Comparison of ENCODE assay signal across 1 cellular context in genomic region chrX:49157194-49157593, GRCh38.
TF ChIP-seq lines count a peak whose summit lies in the region.

No MANE protein-coding gene starts in this region.

TF ChIP-seq in WTC11, 78 proteins besides CTCF, POLR2A, EP300 and RAD21 (continued from another document):
- TF ChIP-seq IRF1 (CRISPR knock-in tag; IDR thresholded peaks at IDR 0.05): no peak
- TF ChIP-seq RORB (CRISPR knock-in tag; IDR thresholded peaks at IDR 0.05): no peak
- no peak for TF ChIP-seq FOXP1 (CRISPR knock-in tag; IDR thresholded peaks at IDR 0.05; ENCODE audit: borderline replicate concordance)
